1 cellular context compared by ENCODE assay signal in genomic region chr11:117872962-117873827, GRCh38.
TF ChIP-seq lines count a peak whose summit lies in the region.

No MANE protein-coding gene starts in this region.

TF ChIP-seq in GM23338, 12 proteins besides CTCF, POLR2A, EP300 and RAD21 (continued from another document):
- TF ChIP-seq ZNF462 (CRISPR knock-in tag; IDR thresholded peaks at IDR 0.05) = no peak
- TF ChIP-seq EZH2phosphoT487 (IDR thresholded peaks at IDR 0.05; ENCODE audit: unreplicated experiment) = no peak
- TF ChIP-seq ETS1 (IDR thresholded peaks at IDR 0.05) = no peak
- TF ChIP-seq STAT1 (IDR thresholded peaks at IDR 0.05; ENCODE audit: unreplicated experiment) = no peak
- no peak for TF ChIP-seq REST (IDR thresholded peaks at IDR 0.05; ENCODE audit: unreplicated experiment)
- TF ChIP-seq JUNB (IDR thresholded peaks at IDR 0.05; ENCODE audit: unreplicated experiment) = no peak
- TF ChIP-seq NANOG (IDR thresholded peaks at IDR 0.05; ENCODE audit: borderline replicate concordance) = no peak
- no peak for TF ChIP-seq ZNF114 (CRISPR knock-in tag; IDR thresholded peaks at IDR 0.05)
TF ChIP-seq in GM23338: peak in this region for 0.
